In the genomic region with DNA sequence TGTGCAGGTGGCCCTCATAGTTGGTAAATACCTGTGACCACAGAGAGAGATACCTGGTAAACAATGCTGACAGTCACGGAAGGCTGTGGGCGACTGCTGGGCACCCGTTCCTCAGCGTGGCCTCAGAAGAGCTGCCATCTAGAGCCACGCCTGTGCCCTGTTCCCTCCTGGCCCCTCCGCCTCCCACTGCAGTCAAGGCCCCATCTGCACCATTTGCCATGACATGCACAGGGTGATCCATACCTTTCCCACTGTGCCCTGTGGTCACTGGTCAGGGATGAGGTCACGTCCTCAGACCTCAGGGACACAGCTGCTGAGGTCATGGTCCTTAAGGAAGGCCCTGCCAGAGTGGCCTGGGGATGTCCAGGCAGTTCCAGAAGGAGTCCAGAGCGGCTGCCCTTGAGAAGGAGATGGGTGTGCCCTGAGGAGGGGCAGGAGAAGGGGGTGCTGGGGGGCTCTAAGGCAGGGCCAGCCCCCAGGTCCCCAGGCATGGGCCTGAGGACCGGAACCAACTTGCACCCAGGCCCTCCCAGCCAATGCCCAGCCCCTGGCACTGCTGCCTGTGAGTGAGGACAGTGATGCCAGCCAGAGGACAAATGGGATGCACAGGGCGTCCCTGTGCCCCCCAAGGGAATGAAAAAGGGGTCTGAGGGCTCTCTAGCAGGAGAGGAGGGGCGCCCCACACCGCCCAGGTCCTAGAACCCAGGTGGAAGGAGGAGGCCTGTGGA, we compare ENCODE assay signal across 1 cellular context.
TF ChIP-seq lines count a peak whose summit lies in the region.

No MANE protein-coding gene starts in this region.

TF ChIP-seq in WTC11, 78 proteins besides CTCF, POLR2A, EP300 and RAD21 (continued from another document):
- TF ChIP-seq ELF4 (CRISPR knock-in tag; IDR thresholded peaks at IDR 0.05; ENCODE audit: low read depth) (no peak), MYBL2 (CRISPR knock-in tag; IDR thresholded peaks at IDR 0.05) (no peak), JAZF1 (CRISPR knock-in tag; IDR thresholded peaks at IDR 0.05) (no peak), SOX15 (CRISPR knock-in tag; IDR thresholded peaks at IDR 0.05) (no peak), GABPB1 (CRISPR knock-in tag; IDR thresholded peaks at IDR 0.05) (no peak), ZNF532 (CRISPR knock-in tag; IDR thresholded peaks at IDR 0.05; ENCODE audit: borderline replicate concordance) (no peak), ZNF396 (CRISPR knock-in tag; IDR thresholded peaks at IDR 0.05; ENCODE audit: borderline replicate concordance) (no peak), ATF6 (CRISPR knock-in tag; IDR thresholded peaks at IDR 0.05) (no peak), E2F5 (CRISPR knock-in tag; IDR thresholded peaks at IDR 0.05) (no peak), NR1H2 (CRISPR knock-in tag; IDR thresholded peaks at IDR 0.05) (no peak), ZNF512 (CRISPR knock-in tag; IDR thresholded peaks at IDR 0.05; ENCODE audit: borderline replicate concordance) (no peak), STAT6 (CRISPR knock-in tag; conservative IDR thresholded peaks at IDR 0.05; ENCODE audit: low read depth) (no peak), ZNF671 (CRISPR knock-in tag; IDR thresholded peaks at IDR 0.05) (no peak), FOXK1 (CRISPR knock-in tag; IDR thresholded peaks at IDR 0.05) (no peak)
- TF ChIP-seq, protein P1, sequence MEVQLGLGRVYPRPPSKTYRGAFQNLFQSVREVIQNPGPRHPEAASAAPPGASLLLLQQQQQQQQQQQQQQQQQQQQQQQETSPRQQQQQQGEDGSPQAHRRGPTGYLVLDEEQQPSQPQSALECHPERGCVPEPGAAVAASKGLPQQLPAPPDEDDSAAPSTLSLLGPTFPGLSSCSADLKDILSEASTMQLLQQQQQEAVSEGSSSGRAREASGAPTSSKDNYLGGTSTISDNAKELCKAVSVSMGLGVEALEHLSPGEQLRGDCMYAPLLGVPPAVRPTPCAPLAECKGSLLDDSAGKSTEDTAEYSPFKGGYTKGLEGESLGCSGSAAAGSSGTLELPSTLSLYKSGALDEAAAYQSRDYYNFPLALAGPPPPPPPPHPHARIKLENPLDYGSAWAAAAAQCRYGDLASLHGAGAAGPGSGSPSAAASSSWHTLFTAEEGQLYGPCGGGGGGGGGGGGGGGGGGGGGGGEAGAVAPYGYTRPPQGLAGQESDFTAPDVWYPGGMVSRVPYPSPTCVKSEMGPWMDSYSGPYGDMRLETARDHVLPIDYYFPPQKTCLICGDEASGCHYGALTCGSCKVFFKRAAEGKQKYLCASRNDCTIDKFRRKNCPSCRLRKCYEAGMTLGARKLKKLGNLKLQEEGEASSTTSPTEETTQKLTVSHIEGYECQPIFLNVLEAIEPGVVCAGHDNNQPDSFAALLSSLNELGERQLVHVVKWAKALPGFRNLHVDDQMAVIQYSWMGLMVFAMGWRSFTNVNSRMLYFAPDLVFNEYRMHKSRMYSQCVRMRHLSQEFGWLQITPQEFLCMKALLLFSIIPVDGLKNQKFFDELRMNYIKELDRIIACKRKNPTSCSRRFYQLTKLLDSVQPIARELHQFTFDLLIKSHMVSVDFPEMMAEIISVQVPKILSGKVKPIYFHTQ (CRISPR knock-in tag; IDR thresholded peaks at IDR 0.05): no peak
